ENCODE assay signal across 1 cellular context in genomic region chr19:45010306-45010705, GRCh38.
TF ChIP-seq lines count a peak whose summit lies in the region.

No MANE protein-coding gene starts in this region.

TF ChIP-seq in K562, 482 proteins besides CTCF, POLR2A, EP300 and RAD21 (continued from another document and continues in another):
- TF ChIP-seq RBM39 (optimal IDR thresholded peaks at IDR 0.05; ENCODE audit: low read depth, low read length) (no peak), ESRRA (IDR thresholded peaks at IDR 0.05; ENCODE audit: borderline replicate concordance, low read depth) (no peak), BDP1 (IDR thresholded peaks at IDR 0.05; ENCODE audit: insufficient read depth, insufficient read length) (no peak), ZBTB5 (IDR thresholded peaks at IDR 0.05) (no peak), HDAC2 (IDR thresholded peaks at IDR 0.05) (no peak), ZNF695 (CRISPR knock-in tag; IDR thresholded peaks at IDR 0.05) (no peak), GABPA (tag; conservative IDR thresholded peaks at IDR 0.05; ENCODE audit: low read depth) (no peak), PRPF4 (IDR thresholded peaks at IDR 0.05; ENCODE audit: insufficient read depth, low read depth, low read length, poor library complexity, severe bottlenecking) (no peak), ZNF121 (CRISPR knock-in tag; conservative IDR thresholded peaks at IDR 0.05) (no peak), CBX8 (IDR thresholded peaks at IDR 0.05; ENCODE audit: borderline replicate concordance, extremely low read depth, low read depth, low read length, poor library complexity, severe bottlenecking) (no peak), HEY1 (CRISPR knock-in tag; IDR thresholded peaks at IDR 0.05; ENCODE audit: borderline replicate concordance) (no peak), BRF2 (IDR thresholded peaks at IDR 0.05; ENCODE audit: borderline replicate concordance, insufficient read depth, insufficient read length) (no peak), FOXP4 (CRISPR knock-in tag; IDR thresholded peaks at IDR 0.05; ENCODE audit: borderline replicate concordance) (no peak), TRIM25 (IDR thresholded peaks at IDR 0.05; ENCODE audit: borderline replicate concordance) (no peak), ZNF507 (tag; conservative IDR thresholded peaks at IDR 0.05) (no peak), CHAMP1 (IDR thresholded peaks at IDR 0.05) (no peak), KLF1 (tag; IDR thresholded peaks at IDR 0.05) (no peak), LEF1 (IDR thresholded peaks at IDR 0.05) (no peak), RFX5 (IDR thresholded peaks at IDR 0.05; ENCODE audit: low read depth, low read length) (no peak), EHMT2 (IDR thresholded peaks at IDR 0.05) (no peak), ZSCAN29 (IDR thresholded peaks at IDR 0.05) (no peak), HINFP (tag; conservative IDR thresholded peaks at IDR 0.05; ENCODE audit: low read depth) (no peak), ZMIZ1 (IDR thresholded peaks at IDR 0.05; ENCODE audit: low read depth in 2 of 2, low read length in 2 of 2) (no peak), HNRNPH1 (optimal IDR thresholded peaks at IDR 0.05; ENCODE audit: low read depth, low read length) (no peak), TFAP4 (CRISPR knock-in tag; IDR thresholded peaks at IDR 0.05; ENCODE audit: borderline replicate concordance) (no peak), CAMTA2 (CRISPR knock-in tag; conservative IDR thresholded peaks at IDR 0.05) (no peak), CBFA2T2 (conservative IDR thresholded peaks at IDR 0.05) (peak; percentile 32; the same call in 1 of the 2 replicates), ZNF311 (CRISPR knock-in tag; IDR thresholded peaks at IDR 0.05) (no peak), RERE (CRISPR knock-in tag; IDR thresholded peaks at IDR 0.05; ENCODE audit: borderline replicate concordance) (no peak), CTCFL (IDR thresholded peaks at IDR 0.05; ENCODE audit: borderline replicate concordance, insufficient read depth, low read depth, low read length, poor library complexity, severe bottlenecking) (no peak)
